In genomic region chr2:136117909-136118818, GRCh38 we compare ENCODE assay signal across 8 cellular contexts. TPM values are rescaled to one million over a fixed set of nuclear protein-coding genes. Genes with fewer than 3 reads are reported as not detected.
DNase-seq lines count a peak whose midpoint lies in the region; ATAC-seq, FAIRE-seq and TF ChIP-seq lines count a peak whose summit lies in the region.

Gene CXCR4 (minus strand): TSS chr2:136118149. CDS start chr2:136118060, 89 bp downstream.

- DNase-seq in D721Med (ENCODE audit: insufficient read length, low spot score) (peak; percentile 60), H7 (peak; percentile 98), NCI-H1930 (lab: John Stamatoyannopoulos, UW) (peak; percentile 82 to 84), breast epithelium (ENCODE audit: low spot score in 2 of 2) (peak; percentile 57 to 67), kidney epithelial cell (ENCODE audit: low read depth) (no peak)
- peak; percentile 59 to 80 for DNase-seq in stimulated activated CD4-positive, alpha-beta T cell treated with anti-CD3 and anti-CD28 coated beads, Interleukin-15, amount 100 ng/mL, for 48 hours (ENCODE audit: low read depth in 2 of 2)

- H3K36me3 ChIP-seq in H7 (replicated peaks; ENCODE audit: control insufficient read depth, insufficient read depth, low read length) (no peaks in the 10 kb centered on the region), breast epithelium (no peaks in the 10 kb centered on the region), kidney epithelial cell (ENCODE audit: control insufficient read depth, insufficient read depth, low read length) (no peaks in the 10 kb centered on the region)

- H3K9me3 ChIP-seq in breast epithelium: no peaks in the 10 kb centered on the region

- H3K27me3 ChIP-seq in H7 (ENCODE audit: control insufficient read depth, insufficient read depth, low read length): peaks cover 50% of the 10 kb centered on the region
- H3K27me3 ChIP-seq in breast epithelium: no peaks in the 10 kb centered on the region
- H3K27me3 ChIP-seq in kidney epithelial cell (ENCODE audit: control insufficient read depth, insufficient read depth, low read length): peaks cover 36% of the 10 kb centered on the region

- intact Hi-C loops in breast epithelium (cut with DNase I; ENCODE audit: low total_unique reads): no loop called here

- ATAC-seq in GM18519 (IDR thresholded peaks at IDR 0.05; ENCODE audit: low FRiP score, unreplicated experiment): no peak

- no peaks in the 10 kb centered on the region for H3K4me1 ChIP-seq in breast epithelium

- H3K4me3 ChIP-seq in H7 (ENCODE audit: insufficient read depth, low read depth, low read length) (peak within 1 kb of the TSS; percentile 59), breast epithelium (peak within 1 kb of the TSS; percentile 48 to 81 (median 61)), kidney epithelial cell (ENCODE audit: low read depth, low read length) (peak within 1 kb of the TSS; percentile 41)

- TF ChIP-seq POLR2A in breast epithelium (IDR thresholded peaks at IDR 0.05): peak; percentile 30

- peak; percentile 21 for TF ChIP-seq CTCF in D721Med (IDR thresholded peaks at IDR 0.05; ENCODE audit: insufficient read depth, missing control alignments)
- 0 out of 2 replicates have a peak, but pooled peaks have one; percentile 12 for TF ChIP-seq CTCF in VCaP (conservative IDR thresholded peaks at IDR 0.05)
- no peak for TF ChIP-seq CTCF in breast epithelium (IDR thresholded peaks at IDR 0.05)
- peak; percentile 32 for TF ChIP-seq CTCF in kidney epithelial cell (IDR thresholded peaks at IDR 0.05; ENCODE audit: insufficient read depth, low read length, poor library complexity, severe bottlenecking)

- FAIRE-seq in D721Med (lab: Jason Lieb, UNC): no peak

- H3K27ac ChIP-seq in VCaP (no peak within 1 kb of the TSS), breast epithelium (peak within 1 kb of the TSS; percentile 56 to 75)

RNA-seq across cellular contexts. Expression of gene CXCR4, which starts in this region (rescaled TPM):
- total RNA-seq in H7 (2014; rRNA removed; shearing (Covaris generic)): 9.6 and 62.1 TPM in 2 replicates
- total RNA-seq in breast epithelium (10 to 100 TPM; 25.8 to 80.3 (median 32.4) TPM), kidney epithelial cell (0.68 and 0.88 TPM in 2 replicates)

Comparison
In these comparisons a context has a peak if more than half of its experiments do, and no peak if none do; other contexts are left out.
1. CTCF ChIP-seq: peak in D721Med (single experiment), VCaP (single experiment) and kidney epithelial cell (single experiment); none in breast epithelium (0 of 3).
2. Peak in every context shown above with its lines, with median percentiles within 50 percentile points of each other: H3K4me3 ChIP-seq.